Comparison of ENCODE assay signal across 10 cellular contexts in the genomic region with DNA sequence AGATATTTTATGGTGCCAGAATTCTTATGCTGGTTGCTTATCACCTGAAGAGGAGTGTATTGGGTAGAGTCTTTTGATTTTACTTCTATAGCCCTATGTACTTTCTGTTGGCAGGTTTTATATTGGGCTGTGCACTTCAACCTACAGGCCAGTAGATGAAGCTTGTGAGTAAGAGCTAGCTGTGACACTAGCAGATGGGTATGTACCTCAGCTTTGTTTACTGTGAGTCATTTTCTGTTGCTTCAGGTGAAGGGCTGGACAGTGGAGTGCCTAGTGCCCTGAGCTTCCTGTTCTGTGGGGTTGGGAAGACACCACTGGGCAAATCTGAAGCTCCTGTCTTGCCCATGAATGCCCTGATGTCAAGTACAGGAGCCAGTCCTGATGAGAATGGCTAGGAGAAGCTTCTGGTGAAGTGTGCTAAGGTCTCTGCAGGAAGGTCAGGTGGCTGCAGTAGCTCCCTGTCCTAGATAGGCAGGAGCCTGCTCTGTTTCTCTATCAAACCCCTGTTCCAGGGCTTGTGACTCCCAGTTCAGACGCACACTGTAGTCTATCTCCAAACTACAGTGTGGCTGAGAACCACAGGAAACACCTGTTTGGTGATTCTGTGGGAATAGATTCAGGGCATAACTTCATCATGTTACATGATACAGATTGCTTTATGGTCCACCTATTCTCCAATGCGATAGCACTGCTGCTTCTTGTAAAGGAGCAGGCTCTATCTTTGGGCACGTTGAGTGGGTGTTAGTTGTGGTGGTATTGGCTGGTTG.
DNase-seq lines count a peak whose midpoint lies in the region; ATAC-seq and TF ChIP-seq lines count a peak whose summit lies in the region.
"Had no signal": no experiment of that assay in that cellular context is flagged by ENCODE, and none has a peak within 500 bp of the region (broad histone marks: within the 10 kb centered on the region; RNA-seq: fewer than 3 reads in every experiment).

No MANE protein-coding gene starts in this region.

- 0 out of 2 replicates have a peak, but pooled peaks cover 3% of the 10 kb centered on the region for H3K9me3 ChIP-seq in PC-9 (ENCODE audit: insufficient read depth, low read depth)

- H2AFZ ChIP-seq in PC-9, result no peak overlapping the region

- BruUV-seq in PC-9 (replicated peaks; lab: Mats Ljungman, UMichigan), result TSS peak; percentile 65

- no peaks in the 10 kb centered on the region for H3K36me3 ChIP-seq in PC-9 (ENCODE audit: low read depth)

- H3F3A ChIP-seq in PC-9 (ENCODE audit: insufficient read depth, low read depth), result no peaks in the 10 kb centered on the region

- TF ChIP-seq CTCF in PC-9 (conservative IDR thresholded peaks at IDR 0.05) (no peak; the same call in 1 of the 2 replicates), retinal pigment epithelial cell (conservative IDR thresholded peaks at IDR 0.05; ENCODE audit: low read depth, low read length) (peak; percentile 12)

- H3K4me1 ChIP-seq in PC-9 (replicated peaks; ENCODE audit: insufficient read depth), result peaks cover 10% of the 10 kb centered on the region

- no peaks in the 10 kb centered on the region for H3K79me2 ChIP-seq in PC-9 (ENCODE audit: low read depth)

- H4K20me1 ChIP-seq in PC-9 (ENCODE audit: insufficient read depth), result no peaks in the 10 kb centered on the region

- H3K4me3 ChIP-seq in PC-9 (no peak overlapping the region), retinal pigment epithelial cell (ENCODE audit: low read length) (no peak overlapping the region)

- peak overlapping the region; percentile 14; the same call in 1 of the 2 replicates for H3K4me2 ChIP-seq in PC-9

- no peak overlapping the region for H3K27ac ChIP-seq in PC-9

- no peaks in the 10 kb centered on the region for H3K27me3 ChIP-seq in PC-9 (ENCODE audit: insufficient read depth, low read depth)

- intact Hi-C loops in PC-9 (cut with micrococcal nuclease; ENCODE audit: unreplicated experiment), result loop anchor here (2.0 kb wide), 1 partner anchor 68 kb away; no protein-coding TSS in a partner anchor

- CTCF ChIA-PET in PC-9 (lab: Charles Lee), result interaction anchor here (0.6 to 1.3 kb wide), 5 partner anchors 40 to 451 kb away, joined by 3 to 7 read pairs (median 3); no protein-coding TSS in a partner anchor

- 0 out of 2 replicates have a peak, but pooled peaks cover 3% of the 10 kb centered on the region for H3K9me2 ChIP-seq in PC-9 (ENCODE audit: insufficient read depth)

- POLR2A ChIA-PET in PC-9 (lab: Charles Lee; ENCODE audit: unreplicated experiment), result interaction anchor here (0.5 to 0.6 kb wide), 3 partner anchors 23 to 109 kb away, joined by 3 to 23 read pairs (median 3); no protein-coding TSS in a partner anchor

- peak; percentile 83 for ATAC-seq in esophagus mucosa

- DNase-seq in NCI-H2171 treated with DMSO at 0.1 percent for 48 hours (lab: John Stamatoyannopoulos, UW) (peak; percentile 42), NCI-H2171 (lab: John Stamatoyannopoulos, UW) (no peak), PC-9 (peak; percentile 65 to 80), retinal pigment epithelial cell (ENCODE audit: low read depth) (no peak), NCI-H345 treated with DMSO at 0.1 percent for 48 hours (lab: John Stamatoyannopoulos, UW; ENCODE audit: unreplicated experiment) (no peak), activated gamma-delta T cell (lab: John Stamatoyannopoulos, UW) (no peak)
- DNase-seq in activated CD8-positive, alpha-beta memory T cell treated with anti-CD3 and anti-CD28 coated beads for 24 hours, result no peak
- DNase-seq: effector memory CD4-positive, alpha-beta T cell; GOT3 had no signal

Comparison
In these comparisons a context has a peak if more than half of its experiments do, and no peak if none do; other contexts are left out.
1. DNase-seq: peak in NCI-H2171 treated with DMSO at 0.1 percent for 48 hours (single experiment) and PC-9 (2 of 2); none in NCI-H2171 (single experiment), retinal pigment epithelial cell (single experiment), NCI-H345 treated with DMSO at 0.1 percent for 48 hours (single experiment), activated gamma-delta T cell (single experiment) and activated CD8-positive, alpha-beta memory T cell treated with anti-CD3 and anti-CD28 coated beads for 24 hours (single experiment).